Comparison of ENCODE assay signal across 8 cellular contexts in genomic region chr2:96867756-96868554, GRCh38. TPM values are rescaled to one million over a fixed set of nuclear protein-coding genes. Genes with fewer than 3 reads are reported as not detected.
DNase-seq lines count a peak whose midpoint lies in the region; ATAC-seq and TF ChIP-seq lines count a peak whose summit lies in the region.

No MANE protein-coding gene starts in this region.

- H3K4me3 ChIP-seq in iPS-11a (ENCODE audit: low read depth, low read length) (peak overlapping the region; percentile 74), smooth muscle cell (peak overlapping the region; percentile 91)

- peaks cover 54% of the 10 kb centered on the region for H4K20me1 ChIP-seq in smooth muscle cell (ENCODE audit: low read depth)

- H3K36me3 ChIP-seq in smooth muscle cell (ENCODE audit: low read depth), result no peaks in the 10 kb centered on the region

- peak overlapping the region; percentile 80 for H3K27ac ChIP-seq in smooth muscle cell (ENCODE audit: low read depth)

- H3K27me3 ChIP-seq in smooth muscle cell (ENCODE audit: low read depth), result no peaks in the 10 kb centered on the region

- peaks cover 44% of the 10 kb centered on the region for H3K4me1 Mint-ChIP-seq in activated naive CD4-positive, alpha-beta T cell treated with anti-CD3 and anti-CD28 coated beads, Interleukin-2, amount 10 ng/mL, durations not matched to agents 7 days and 5 days

- DNase-seq in EL (peak; percentile 16), smooth muscle cell (lab: John Stamatoyannopoulos, UW; ENCODE audit: unreplicated experiment) (no peak), SW480 (ENCODE audit: low spot score) (no peak)
- no peak for DNase-seq in activated naive CD4-positive, alpha-beta T cell treated with anti-CD3 and anti-CD28 coated beads, Interleukin-2, amount 10 ng/mL, durations not matched to agents 7 days and 5 days
- no peak for DNase-seq in activated effector memory CD4-positive, alpha-beta T cell treated with Interleukin-2 at 50 U/mL for 16 hours
- DNase-seq in activated CD4-positive, CD25-positive, alpha-beta regulatory T cell (lab: John Stamatoyannopoulos, UW), result no peak

- no peak overlapping the region for H2AFZ ChIP-seq in smooth muscle cell (ENCODE audit: low read depth)

- H3K9me3 ChIP-seq in smooth muscle cell (replicated peaks; ENCODE audit: low read depth), result no peaks in the 10 kb centered on the region

- TF ChIP-seq CTCF in smooth muscle cell (IDR thresholded peaks at IDR 0.05; ENCODE audit: borderline replicate concordance, insufficient read depth, poor library complexity, severe bottlenecking), result no peak

- H3K36me3 Mint-ChIP-seq in activated naive CD4-positive, alpha-beta T cell treated with anti-CD3 and anti-CD28 coated beads, Interleukin-2, amount 10 ng/mL, durations not matched to agents 7 days and 5 days, result peaks cover 26% of the 10 kb centered on the region

- peaks cover 20% of the 10 kb centered on the region for H3F3A ChIP-seq in smooth muscle cell (ENCODE audit: low read depth)

- H3K27me3 Mint-ChIP-seq in activated naive CD4-positive, alpha-beta T cell treated with anti-CD3 and anti-CD28 coated beads, Interleukin-2, amount 10 ng/mL, durations not matched to agents 7 days and 5 days, result peaks cover 33% of the 10 kb centered on the region

- peaks cover 57% of the 10 kb centered on the region for H3K79me2 ChIP-seq in smooth muscle cell (ENCODE audit: low read depth)

- peak overlapping the region; percentile 95 for H3K4me2 ChIP-seq in smooth muscle cell

- H3K9me3 Mint-ChIP-seq in activated naive CD4-positive, alpha-beta T cell treated with anti-CD3 and anti-CD28 coated beads, Interleukin-2, amount 10 ng/mL, durations not matched to agents 7 days and 5 days, result no peaks in the 10 kb centered on the region

- peaks cover 12% of the 10 kb centered on the region for H3K4me1 ChIP-seq in smooth muscle cell (ENCODE audit: low read depth)

- H3K27ac Mint-ChIP-seq in activated naive CD4-positive, alpha-beta T cell treated with anti-CD3 and anti-CD28 coated beads, Interleukin-2, amount 10 ng/mL, durations not matched to agents 7 days and 5 days, result peak overlapping the region; percentile 84

- H3K4me3 Mint-ChIP-seq in activated naive CD4-positive, alpha-beta T cell treated with anti-CD3 and anti-CD28 coated beads, Interleukin-2, amount 10 ng/mL, durations not matched to agents 7 days and 5 days, result peak overlapping the region; percentile 85

- peak; percentile 18 for ATAC-seq in HG02798 (IDR thresholded peaks at IDR 0.05; ENCODE audit: poor library complexity, unreplicated experiment)

- 16% methylated on average over 27 of the region's 27 CpGs for WGBS in smooth muscle cell (ENCODE audit: low lambda C conversion rate)

- CTCF ChIA-PET in activated naive CD4-positive, alpha-beta T cell treated with anti-CD3 and anti-CD28 coated beads, Interleukin-2, amount 10 ng/mL, durations not matched to agents 7 days and 5 days (lab: Charles Lee), result interaction anchor here (0.7 to 4.4 kb wide), 6 partner anchors 9 to 95 kb away, joined by 3 to 30 read pairs (median 4); partner anchors contain the start of gene ANKRD39

- H3K9ac ChIP-seq in smooth muscle cell (ENCODE audit: low read depth), result peak overlapping the region; percentile 94

RNA-seq across cellular contexts. Expression of gene SEMA4C, which starts 1.9 kb away (rescaled TPM):
- 41.0 and 42.0 TPM in 2 replicates for total RNA-seq in smooth muscle cell
- 39.3 and 40.7 TPM in 2 replicates for polyA plus RNA-seq in smooth muscle cell

RNA-seq across cellular contexts. Expression of gene ANKRD39, which starts 10.1 kb away (rescaled TPM):
- total RNA-seq in smooth muscle cell, result 7.9 and 9.6 TPM in 2 replicates
- polyA plus RNA-seq in smooth muscle cell, result 16.5 and 19.1 TPM in 2 replicates

RNA-seq across cellular contexts. Expression of gene ANKRD23, which starts 24.1 kb away (rescaled TPM):
- total RNA-seq in smooth muscle cell, result 1.6 and 5.6 TPM in 2 replicates
- polyA plus RNA-seq in smooth muscle cell, result 1.7 and 3.5 TPM in 2 replicates

RNA-seq across cellular contexts. Expression of gene CNNM3, which starts 51.9 kb away (rescaled TPM):
- total RNA-seq in smooth muscle cell, result 2.4 and 3.2 TPM in 2 replicates
- polyA plus RNA-seq in smooth muscle cell, result 4.8 and 5.5 TPM in 2 replicates
